In genomic region chr3:114552527-114552812, GRCh38 we compare ENCODE assay signal across 1 cellular context.
TF ChIP-seq lines count a peak whose summit lies in the region.

No MANE protein-coding gene starts in this region.

TF ChIP-seq in SK-N-SH, 30 proteins besides CTCF, POLR2A, EP300 and RAD21:
- TF ChIP-seq USF2 (IDR thresholded peaks at IDR 0.05; ENCODE audit: borderline replicate concordance, low read depth, low read length): no peak
- TF ChIP-seq GABPA (IDR thresholded peaks at IDR 0.05; ENCODE audit: low read depth): no peak
- TF ChIP-seq FOXM1 (IDR thresholded peaks at IDR 0.05; ENCODE audit: low read depth): no peak
- TF ChIP-seq TAF1 (IDR thresholded peaks at IDR 0.05; ENCODE audit: borderline replicate concordance, low read depth, low read length): no peak
- no peak for TF ChIP-seq TCF12 (IDR thresholded peaks at IDR 0.05)
- no peak for TF ChIP-seq IRF3 (IDR thresholded peaks at IDR 0.05; ENCODE audit: low read depth, low read length)
- TF ChIP-seq TEAD4 (IDR thresholded peaks at IDR 0.05; ENCODE audit: borderline replicate concordance, insufficient read depth): no peak
- TF ChIP-seq FOSL2 (IDR thresholded peaks at IDR 0.05; ENCODE audit: borderline replicate concordance, low read depth): no peak
- no peak for TF ChIP-seq POLR2AphosphoS5 (IDR thresholded peaks at IDR 0.05; ENCODE audit: low read depth, low read length)
- no peak for TF ChIP-seq USF1 (IDR thresholded peaks at IDR 0.05; ENCODE audit: borderline replicate concordance, low read depth)
